In genomic region chr7:27908534-27909165, GRCh38 we compare ENCODE assay signal across 21 cellular contexts.
"Had no signal": no experiment of that assay in that cellular context is flagged by ENCODE, and none has a peak within 500 bp of the region (broad histone marks: within the 10 kb centered on the region; RNA-seq: fewer than 3 reads in every experiment).

No MANE protein-coding gene starts in this region.

- H3K36me3 Mint-ChIP-seq: activated naive CD4-positive, alpha-beta T cell treated with anti-CD3 and anti-CD28 coated beads, Interleukin-2, amount 50 U/mL, for 72 hours had no signal

- H3K27ac Mint-ChIP-seq: activated CD8-positive, alpha-beta T cell treated with anti-CD3 and anti-CD28 coated beads, Interleukin-2, amount 10 ng/mL, durations not matched to agents 7 days and 5 days; activated naive CD4-positive, alpha-beta T cell treated with anti-CD3 and anti-CD28 coated beads, Interleukin-2, amount 50 U/mL, for 72 hours; activated naive CD8-positive, alpha-beta T cell treated with anti-CD3 and anti-CD28 coated beads, Interleukin-2, amount 50 U/mL, for 24 hours had no signal

- H3K4me1 Mint-ChIP-seq: activated naive CD8-positive, alpha-beta T cell treated with anti-CD3 and anti-CD28 coated beads, Interleukin-2, amount 50 U/mL, for 24 hours had no signal

- ATAC-seq: activated CD8-positive, alpha-beta T cell treated with anti-CD3 and anti-CD28 coated beads, Interleukin-2, amount 10 ng/mL, durations not matched to agents 7 days and 5 days; activated naive CD4-positive, alpha-beta T cell treated with anti-CD3 and anti-CD28 coated beads, Interleukin-2, amount 50 U/mL, for 72 hours; activated naive CD8-positive, alpha-beta T cell treated with anti-CD3 and anti-CD28 coated beads, Interleukin-2, amount 50 U/mL, for 24 hours; body of pancreas; PC-3; SK-N-SH treated with all-trans-retinoic acid at 6 μM for 48 hours had no signal

- H3K4me3 Mint-ChIP-seq: activated CD8-positive, alpha-beta T cell treated with anti-CD3 and anti-CD28 coated beads, Interleukin-2, amount 10 ng/mL, durations not matched to agents 7 days and 5 days; activated naive CD8-positive, alpha-beta T cell treated with anti-CD3 and anti-CD28 coated beads, Interleukin-2, amount 50 U/mL, for 24 hours had no signal

- H3K27me3 Mint-ChIP-seq: activated naive CD8-positive, alpha-beta T cell treated with anti-CD3 and anti-CD28 coated beads, Interleukin-2, amount 50 U/mL, for 24 hours had no signal

- H3K9me3 Mint-ChIP-seq: activated naive CD4-positive, alpha-beta T cell treated with anti-CD3 and anti-CD28 coated beads, Interleukin-2, amount 50 U/mL, for 72 hours; activated naive CD8-positive, alpha-beta T cell treated with anti-CD3 and anti-CD28 coated beads, Interleukin-2, amount 50 U/mL, for 24 hours had no signal

- DNase-seq: activated CD4-positive, alpha-beta T cell treated with anti-CD3 and anti-CD28 coated beads for 48 hours; activated CD4-positive, alpha-beta T cell treated with anti-CD3 and anti-CD28 coated beads, Interleukin-2, amount 50 U/mL, for 4 hours; activated CD4-positive, CD25-positive, alpha-beta regulatory T cell treated with anti-CD3 and anti-CD28 coated beads, Interleukin-2, amount 50 U/mL, for 72 hours; activated CD8-positive, alpha-beta memory T cell treated with anti-CD3 and anti-CD28 coated beads, Interleukin-2, amount 50 U/mL, for 48 hours; activated CD8-positive, alpha-beta T cell treated with anti-CD3 and anti-CD28 coated beads, Interleukin-2, amount 10 ng/mL, durations not matched to agents 7 days and 5 days; activated naive CD8-positive, alpha-beta T cell treated with anti-CD3 and anti-CD28 coated beads, Interleukin-2, amount 50 U/mL, for 24 hours; activated T-cell treated with anti-CD3 and anti-CD28 coated beads, Interleukin-2, amount 50 U/mL, for 1 hour; amniotic stem cell; body of pancreas; central memory CD4-positive, alpha-beta T cell; NCI-H1105 treated with DMSO at 0.1 percent for 48 hours; NCI-H1436 treated with DMSO at 0.1 percent for 48 hours; NCI-H187; NCI-H2081 treated with DMSO at 0.1 percent for 48 hours; NCI-H446; NCI-H524; PC-3; SHP77; SW 1271 had no signal
